20 cellular contexts compared by ENCODE assay signal in genomic region chr9:71780953-71781352, GRCh38. TPM values are rescaled to one million over a fixed set of nuclear protein-coding genes. Genes with fewer than 3 reads are reported as not detected.
DNase-seq lines count a peak whose midpoint lies in the region; ATAC-seq, FAIRE-seq and TF ChIP-seq lines count a peak whose summit lies in the region.
"Had no signal": no experiment of that assay in that cellular context is flagged by ENCODE, and none has a peak within 500 bp of the region (broad histone marks: within the 10 kb centered on the region; RNA-seq: fewer than 3 reads in every experiment).

No MANE protein-coding gene starts in this region.

- H3K36me3 ChIP-seq in KOPT-K1 (ENCODE audit: insufficient read depth, low read length): no peaks in the 10 kb centered on the region
- H3K36me3 ChIP-seq in GM12878 (ENCODE audit: control insufficient read depth in 2 of 2, insufficient read depth in 2 of 2, low read length in 1 of 2): no peaks in the 10 kb centered on the region
- H3K36me3 ChIP-seq in left ventricle myocardium inferior: no peaks in the 10 kb centered on the region
- H3K36me3 ChIP-seq: esophagus muscularis mucosa, suprapubic skin had no signal

- peak overlapping the region; percentile 56 to 77 for H3K4me3 Mint-ChIP-seq in activated T-cell treated with anti-CD3 and anti-CD28 coated beads, Interleukin-2, amount 50 U/mL, for 72 hours
- H3K4me3 Mint-ChIP-seq in stimulated activated memory B cell treated with anti-CD40 and anti-IgM and Interleukin-4, amounts not matched to agents 10 μg/mL and 1 μg/mL and 100 μg/mL, for 72 hours: no peak overlapping the region
- H3K4me3 Mint-ChIP-seq: mesothelial cell of epicardium had no signal

- BruUV-seq in GM12878 (replicated peaks; lab: Mats Ljungman, UMichigan): no TSS peak

- H3K4me1 Mint-ChIP-seq in activated T-cell treated with anti-CD3 and anti-CD28 coated beads, Interleukin-2, amount 50 U/mL, for 72 hours (ENCODE audit: low read depth): peaks cover 57% of the 10 kb centered on the region
- peaks cover 34% of the 10 kb centered on the region for H3K4me1 Mint-ChIP-seq in stimulated activated memory B cell treated with anti-CD40 and anti-IgM and Interleukin-4, amounts not matched to agents 10 μg/mL and 1 μg/mL and 100 μg/mL, for 72 hours

- no peaks in the 10 kb centered on the region for H4K20me1 ChIP-seq in GM12878 (ENCODE audit: control insufficient read depth, insufficient read depth)

- no peak for TF ChIP-seq POLR2A in GM12878 (IDR thresholded peaks at IDR 0.05; ENCODE audit: low read depth, low read length)

- H3K27me3 Mint-ChIP-seq in activated T-cell treated with anti-CD3 and anti-CD28 coated beads, Interleukin-2, amount 50 U/mL, for 72 hours (ENCODE audit: low read depth): no peaks in the 10 kb centered on the region
- H3K27me3 Mint-ChIP-seq in stimulated activated memory B cell treated with anti-CD40 and anti-IgM and Interleukin-4, amounts not matched to agents 10 μg/mL and 1 μg/mL and 100 μg/mL, for 72 hours: no peaks in the 10 kb centered on the region

- 56% methylated on average over 3 of the region's 3 CpGs for WGBS in GM12878 (ENCODE audit: insufficient coverage, insufficient replicate concordance, low lambda C conversion rate, missing lambda C conversion rate)

- no peaks in the 10 kb centered on the region for H3K79me2 ChIP-seq in GM12878 (ENCODE audit: control insufficient read depth, insufficient read depth, low read length)

- intact Hi-C loops in GM12878 (cut with micrococcal nuclease; ENCODE audit: unreplicated experiment): loop anchor here (2.0 to 5.0 kb wide), 2 partner anchors 14 to 36 kb away; no protein-coding TSS in a partner anchor
- intact Hi-C loops in left ventricle myocardium inferior (cut with micrococcal nuclease): no loop called here

- in situ Hi-C loops in GM12878 (cut with MboI): no loop called here

- no peak for FAIRE-seq in GM12878 (lab: Jason Lieb, UNC)

- peaks cover 3 to 4% of the 10 kb centered on the region in 2 donors for H3K36me3 Mint-ChIP-seq in activated T-cell treated with anti-CD3 and anti-CD28 coated beads, Interleukin-2, amount 50 U/mL, for 72 hours (ENCODE audit: insufficient read depth in 2 of 2)
- peaks cover 5% of the 10 kb centered on the region for H3K36me3 Mint-ChIP-seq in stimulated activated memory B cell treated with anti-CD40 and anti-IgM and Interleukin-4, amounts not matched to agents 10 μg/mL and 1 μg/mL and 100 μg/mL, for 72 hours
- H3K36me3 Mint-ChIP-seq: mesothelial cell of epicardium had no signal

- peak overlapping the region; percentile 32 for H3K27ac ChIP-seq in KOPT-K1 (ENCODE audit: low read depth, low read length, poor library complexity, severe bottlenecking)
- H3K27ac ChIP-seq in GM12878 (ENCODE audit: control insufficient read depth, insufficient read depth): no peak overlapping the region
- no peak overlapping the region for H3K27ac ChIP-seq in left ventricle myocardium inferior (replicated peaks)
- H3K27ac ChIP-seq: esophagus muscularis mucosa, psoas muscle, suprapubic skin had no signal

- TF ChIP-seq EP300 in GM12878 (IDR thresholded peaks at IDR 0.05; ENCODE audit: borderline replicate concordance in 1 of 2, control insufficient read depth in 1 of 2, low read depth in 2 of 2, low read length in 2 of 2): no peak

- H3K9ac ChIP-seq in GM12878 (ENCODE audit: control insufficient read depth, insufficient read depth, low read length): no peak overlapping the region

- TF ChIP-seq CTCF in GM12878 (IDR thresholded peaks at IDR 0.05 in 2 of 3, conservative IDR thresholded peaks at IDR 0.05 in 1 of 3; ENCODE audit: control insufficient read depth in 2 of 3, extremely low read depth in 1 of 3, insufficient read depth in 1 of 3, low read depth in 3 of 3, low read length in 3 of 3) (no peak), left ventricle myocardium inferior (IDR thresholded peaks at IDR 0.05; ENCODE audit: borderline replicate concordance) (no peak)

- POLR2A ChIA-PET in GM12878 (lab: Charles Lee): interaction anchor here (0.5 to 0.7 kb wide), 2 partner anchors 10 to 18 kb away, joined by 3 to 7 read pairs; no protein-coding TSS in a partner anchor

- H3K4me2 ChIP-seq in GM12878 (ENCODE audit: control insufficient read depth, insufficient read depth): peak overlapping the region; percentile 3; the same call in 1 of the 2 replicates

- ATAC-seq in activated T-cell treated with anti-CD3 and anti-CD28 coated beads, Interleukin-2, amount 50 U/mL, for 72 hours (replicated peaks in 1 of 2): no peak
- ATAC-seq in GM12878: no peak
- no peak for ATAC-seq in stimulated activated memory B cell treated with anti-CD40 and anti-IgM and Interleukin-4, amounts not matched to agents 10 μg/mL and 1 μg/mL and 100 μg/mL, for 72 hours
- ATAC-seq in HG02973 (IDR thresholded peaks at IDR 0.05; ENCODE audit: unreplicated experiment): no peak
- ATAC-seq: left colon, psoas muscle had no signal

- H3K4me3 ChIP-seq in GM12878 (no peak overlapping the region), left ventricle myocardium inferior (no peak overlapping the region)
- H3K4me3 ChIP-seq: esophagus muscularis mucosa, psoas muscle, suprapubic skin had no signal

- RAD21 ChIA-PET in GM12878 (lab: Charles Lee; ENCODE audit: unreplicated experiment): interaction anchor here (0.9 to 2.8 kb wide), 5 partner anchors 12 to 245 kb away, joined by 4 to 13 read pairs (median 5); no protein-coding TSS in a partner anchor

- SMC1A ChIA-PET in GM12878 (lab: Charles Lee; ENCODE audit: uncharacterized antibody, unreplicated experiment): interaction anchor here (0.5 to 4.7 kb wide), 11 partner anchors 10 to 244 kb away, joined by 3 to 61 read pairs (median 5); no protein-coding TSS in a partner anchor

- H3K27ac Mint-ChIP-seq in activated T-cell treated with anti-CD3 and anti-CD28 coated beads, Interleukin-2, amount 50 U/mL, for 72 hours: peak overlapping the region; percentile 83
- H3K27ac Mint-ChIP-seq in stimulated activated memory B cell treated with anti-CD40 and anti-IgM and Interleukin-4, amounts not matched to agents 10 μg/mL and 1 μg/mL and 100 μg/mL, for 72 hours: peak overlapping the region; percentile 92
- H3K27ac Mint-ChIP-seq: mesothelial cell of epicardium had no signal

- no peak for TF ChIP-seq RAD21 in GM12878 (IDR thresholded peaks at IDR 0.05; ENCODE audit: insufficient read depth, low read depth, low read length)

- H3K4me1 ChIP-seq in GM12878 (ENCODE audit: control insufficient read depth, insufficient read depth, low read length): peaks cover 23% of the 10 kb centered on the region
- no peaks in the 10 kb centered on the region for H3K4me1 ChIP-seq in left ventricle myocardium inferior
- H3K4me1 ChIP-seq: Caco-2, esophagus muscularis mucosa, psoas muscle had no signal

- DNase-seq in activated T-cell treated with anti-CD3 and anti-CD28 coated beads, Interleukin-2, amount 50 U/mL, for 72 hours: no peak
- DNase-seq in activated T-cell treated with anti-CD3 and anti-CD28 coated beads, Interleukin-2, amount 50 U/mL, for 48 hours: no peak
- DNase-seq in GM12878 (ENCODE audit: low read depth, low spot score) (no peak), left ventricle myocardium inferior (no peak)
- DNase-seq: activated CD4-positive, alpha-beta T cell treated with anti-CD3 and anti-CD28 coated beads, Interleukin-2, amount 50 U/mL, for 4 hours; activated effector memory CD4-positive, alpha-beta T cell treated with anti-CD3 and anti-CD28 coated beads, Interleukin-2, amount 50 U/mL, for 16 hours; aorta; Caco-2; central memory CD4-positive, alpha-beta T cell; left colon; NCI-H1105 treated with DMSO at 0.1 percent for 48 hours; NCI-H2107; NCI-H510A treated with DMSO at 0.1 percent for 48 hours; psoas muscle had no signal

- H3K9me3 Mint-ChIP-seq in activated T-cell treated with anti-CD3 and anti-CD28 coated beads, Interleukin-2, amount 50 U/mL, for 72 hours: peaks cover 0 to 2% of the 10 kb centered on the region in 2 donors
- peaks cover 3% of the 10 kb centered on the region for H3K9me3 Mint-ChIP-seq in stimulated activated memory B cell treated with anti-CD40 and anti-IgM and Interleukin-4, amounts not matched to agents 10 μg/mL and 1 μg/mL and 100 μg/mL, for 72 hours

- CTCF ChIA-PET in GM12878 (lab: Yijun Ruan, JAX): interaction anchor here (0.9 to 4.3 kb wide), 5 partner anchors 12 to 244 kb away, joined by 7 to 16 read pairs (median 8); partner anchors contain the start of gene CEMIP2

- no peaks in the 10 kb centered on the region for H3K27me3 ChIP-seq in GM12878 (replicated peaks in 1 of 2; ENCODE audit: control insufficient read depth in 2 of 2, insufficient read depth in 2 of 2, low read length in 1 of 2)
- H3K27me3 ChIP-seq in left ventricle myocardium inferior (ENCODE audit: low read depth): no peaks in the 10 kb centered on the region
- H3K27me3 ChIP-seq: esophagus muscularis mucosa, suprapubic skin had no signal

- H2AFZ ChIP-seq in GM12878 (ENCODE audit: control insufficient read depth, low read depth, low read length): no peak overlapping the region

- H3K9me3 ChIP-seq in KOPT-K1 (ENCODE audit: insufficient read depth, low read length, poor library complexity, severe bottlenecking) (no peaks in the 10 kb centered on the region), GM12878 (replicated peaks; ENCODE audit: control insufficient read depth, insufficient read depth, low read length) (no peaks in the 10 kb centered on the region), left ventricle myocardium inferior (replicated peaks) (no peaks in the 10 kb centered on the region)
- H3K9me3 ChIP-seq: Caco-2, esophagus muscularis mucosa, psoas muscle, suprapubic skin had no signal

TF ChIP-seq in GM12878, 131 proteins besides CTCF, POLR2A, EP300 and RAD21 (continues in another document):
- TF ChIP-seq SMARCA5 (IDR thresholded peaks at IDR 0.05): peak; percentile 64; the same call in 1 of the 2 replicates

RNA-seq across cellular contexts. Expression of gene CEMIP2, which starts 12.6 kb away (rescaled TPM):
- total RNA-seq in activated T-cell treated with anti-CD3 and anti-CD28 coated beads, Interleukin-2, amount 50 U/mL, for 72 hours: 10 to 100 TPM; 46.7 to 62.2 TPM
- 1.4 and 5.1 TPM in 2 replicates for total RNA-seq in GM12878 (2013; cell fraction: nucleolus; rRNA removed)
- total RNA-seq in GM12878 (2014; rRNA removed) (1.5 and 2.5 TPM in 2 replicates), GM12878 (2014; rRNA removed; fragmentation: Illumina TruSeq; extraction: Trizol) (1.3 and 1.6 TPM in 2 replicates), GM12878 (2021) (1.2 and 1.7 TPM in 2 replicates), left ventricle myocardium inferior (11.7 TPM)
- 5.9 TPM for polyA plus RNA-seq in GM12878 (2011; ENCODE audit: low read depth)
- polyA plus RNA-seq in GM12878 (2011; rRNA removed) (16.5 and 19.2 TPM in 2 replicates), GM12878 (2014; fragmentation: Illumina TruSeq; extraction: Trizol) (1.8 and 5.6 TPM in 2 replicates), GM12878 (2014; fragmentation: Nextera tagmentation; extraction: Ambion mirVana) (under 1 TPM; 0.50 to 0.79 TPM), GM12878 (2014; rRNA removed) (1.1 and 1.2 TPM in 2 replicates), GM12878 (2016; fragmentation: Nextera tagmentation; extraction: Ambion mirVana) (under 1 TPM; 0.67 to 0.91 TPM)
- polyA plus RNA-seq in GM12878 (2011; cell fraction: cytosol; rRNA removed): 17.3 and 21.8 TPM in 2 replicates
- 14.5 and 18.8 TPM in 2 replicates for polyA plus RNA-seq in GM12878 (2011; cell fraction: nucleus; rRNA removed)
- 0.60 and 0.81 TPM in 2 replicates for polyA plus RNA-seq in GM12878 (2012)
- polyA minus RNA-seq in GM12878 (2011; rRNA and poly(A)+ RNA removed): 38.2 and 48.4 TPM in 2 replicates
- 11.5 and 14.8 TPM in 2 replicates for polyA minus RNA-seq in GM12878 (2011; cell fraction: cytosol; rRNA and poly(A)+ RNA removed)
- 26.2 and 34.8 TPM in 2 replicates for polyA minus RNA-seq in GM12878 (2011; cell fraction: nucleus; rRNA and poly(A)+ RNA removed)
